ENCODE assay signal across 1 cellular context in the genomic region with DNA sequence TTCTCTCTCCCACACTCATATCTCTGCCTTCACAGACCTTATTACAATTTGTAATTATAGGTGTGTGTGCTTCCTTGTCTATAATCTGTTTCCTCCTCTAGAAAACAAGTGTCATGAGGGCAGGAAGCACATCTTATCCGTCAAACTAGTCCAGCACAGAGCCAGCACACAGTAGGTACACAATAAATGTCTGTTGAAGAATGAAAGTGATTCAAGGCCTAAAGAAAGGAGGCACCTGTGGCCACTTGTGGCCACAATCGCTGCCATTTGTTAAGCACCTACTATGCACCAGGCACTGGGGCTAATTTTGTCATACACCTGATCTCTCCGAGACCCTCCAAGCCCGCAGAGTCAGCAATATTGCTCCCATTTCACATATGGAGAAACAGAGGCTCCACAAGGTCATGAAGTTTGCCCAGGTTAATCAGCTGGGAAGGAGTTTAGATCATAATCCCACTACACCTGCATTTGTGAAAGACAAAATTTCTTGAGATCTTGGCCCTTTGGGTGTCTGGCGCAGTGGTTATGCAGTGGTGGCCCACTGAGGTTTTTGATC.
TF ChIP-seq lines count a peak whose summit lies in the region.

No MANE protein-coding gene starts in this region.

TF ChIP-seq in K562, 482 proteins besides CTCF, POLR2A, EP300 and RAD21 (continued from another document):
- TF ChIP-seq, protein P1, sequence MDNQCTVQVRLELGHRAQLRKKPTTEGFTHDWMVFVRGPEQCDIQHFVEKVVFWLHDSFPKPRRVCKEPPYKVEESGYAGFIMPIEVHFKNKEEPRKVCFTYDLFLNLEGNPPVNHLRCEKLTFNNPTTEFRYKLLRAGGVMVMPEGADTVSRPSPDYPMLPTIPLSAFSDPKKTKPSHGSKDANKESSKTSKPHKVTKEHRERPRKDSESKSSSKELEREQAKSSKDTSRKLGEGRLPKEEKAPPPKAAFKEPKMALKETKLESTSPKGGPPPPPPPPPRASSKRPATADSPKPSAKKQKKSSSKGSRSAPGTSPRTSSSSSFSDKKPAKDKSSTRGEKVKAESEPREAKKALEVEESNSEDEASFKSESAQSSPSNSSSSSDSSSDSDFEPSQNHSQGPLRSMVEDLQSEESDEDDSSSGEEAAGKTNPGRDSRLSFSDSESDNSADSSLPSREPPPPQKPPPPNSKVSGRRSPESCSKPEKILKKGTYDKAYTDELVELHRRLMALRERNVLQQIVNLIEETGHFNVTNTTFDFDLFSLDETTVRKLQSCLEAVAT (IDR thresholded peaks at IDR 0.05), result no peak
